In genomic region chr1:37946703-37947360, GRCh38 we compare ENCODE assay signal across 7 cellular contexts. TPM values are rescaled to one million over a fixed set of nuclear protein-coding genes. Genes with fewer than 3 reads are reported as not detected.
DNase-seq lines count a peak whose midpoint lies in the region; ATAC-seq and TF ChIP-seq lines count a peak whose summit lies in the region.

INPP5B (minus strand) TSS chr1:37947053; CDS start chr1:37946308, 745 bp downstream.

- POLR2A ChIA-PET in PC-9 (lab: Charles Lee; ENCODE audit: unreplicated experiment): interaction anchor here (0.5 kb wide), 1 partner anchor 11 kb away, joined by 3 read pairs; no protein-coding TSS in a partner anchor
- POLR2A ChIA-PET in naive thymus-derived CD8-positive, alpha-beta T cell (lab: Charles Lee): interaction anchor here (1.1 to 2.4 kb wide), 3 partner anchors 15 to 21 kb away, joined by 3 to 10 read pairs (median 5); no protein-coding TSS in a partner anchor

- peaks cover 9 to 25% (median 18%) of the 10 kb centered on the region in 4 donors for H3K4me1 Mint-ChIP-seq in naive thymus-derived CD8-positive, alpha-beta T cell
- H3K4me1 Mint-ChIP-seq in stimulated activated memory B cell treated with anti-CD40 and anti-IgM and Interleukin-4, amounts not matched to agents 10 μg/mL and 1 μg/mL and 100 μg/mL, for 72 hours: peaks cover 46% of the 10 kb centered on the region

- ATAC-seq in GM18517 (IDR thresholded peaks at IDR 0.05; ENCODE audit: unreplicated experiment) (peak; percentile 92), HG02938 (IDR thresholded peaks at IDR 0.05; ENCODE audit: unreplicated experiment) (peak; percentile 68)
- ATAC-seq in naive thymus-derived CD8-positive, alpha-beta T cell: peak; percentile 98 to 99
- ATAC-seq in stimulated activated memory B cell treated with anti-CD40 and anti-IgM and Interleukin-4, amounts not matched to agents 10 μg/mL and 1 μg/mL and 100 μg/mL, for 72 hours: peak; percentile 93

- H3K27me3 ChIP-seq in PC-9 (ENCODE audit: insufficient read depth, low read depth): no peaks in the 10 kb centered on the region

- no peaks in the 10 kb centered on the region for H4K20me1 ChIP-seq in PC-9 (ENCODE audit: insufficient read depth)

- peaks cover 7% of the 10 kb centered on the region; the same call in 1 of the 2 replicates for H3F3A ChIP-seq in PC-9 (ENCODE audit: insufficient read depth, low read depth)

- no peaks in the 10 kb centered on the region for H3K9me3 Mint-ChIP-seq in naive thymus-derived CD8-positive, alpha-beta T cell
- H3K9me3 Mint-ChIP-seq in stimulated activated memory B cell treated with anti-CD40 and anti-IgM and Interleukin-4, amounts not matched to agents 10 μg/mL and 1 μg/mL and 100 μg/mL, for 72 hours: no peaks in the 10 kb centered on the region

- H3K36me3 Mint-ChIP-seq in naive thymus-derived CD8-positive, alpha-beta T cell: peaks cover 0 to 10% (median 0%) of the 10 kb centered on the region in 3 donors
- H3K36me3 Mint-ChIP-seq in stimulated activated memory B cell treated with anti-CD40 and anti-IgM and Interleukin-4, amounts not matched to agents 10 μg/mL and 1 μg/mL and 100 μg/mL, for 72 hours: peaks cover 12% of the 10 kb centered on the region

- peak within 1 kb of the TSS; percentile 61 for H3K4me3 ChIP-seq in PC-9

- DNase-seq in PC-9 (peak in 1 of 2 experiments; percentile 62), activated T-helper 1 cell treated with Interleukin-2 at 50 U/mL for 16 hours (ENCODE audit: low read depth) (peak; percentile 25), fibroblast of peridontal ligament (ENCODE audit: extremely low read depth) (peak; percentile 90)
- DNase-seq in naive thymus-derived CD8-positive, alpha-beta T cell: peak; percentile 26 to 85 (median 60)

- H3K79me2 ChIP-seq in PC-9 (ENCODE audit: low read depth): no peaks in the 10 kb centered on the region

- H3K36me3 ChIP-seq in PC-9 (ENCODE audit: low read depth): no peaks in the 10 kb centered on the region

- intact Hi-C loops in PC-9 (cut with micrococcal nuclease; ENCODE audit: unreplicated experiment): no loop called here

- peak within 1 kb of the TSS; percentile 83 to 94 (median 90) for H3K27ac Mint-ChIP-seq in naive thymus-derived CD8-positive, alpha-beta T cell
- H3K27ac Mint-ChIP-seq in stimulated activated memory B cell treated with anti-CD40 and anti-IgM and Interleukin-4, amounts not matched to agents 10 μg/mL and 1 μg/mL and 100 μg/mL, for 72 hours: peak within 1 kb of the TSS; percentile 85

- peak within 1 kb of the TSS; percentile 88 to 97 (median 96) for H3K4me3 Mint-ChIP-seq in naive thymus-derived CD8-positive, alpha-beta T cell
- H3K4me3 Mint-ChIP-seq in stimulated activated memory B cell treated with anti-CD40 and anti-IgM and Interleukin-4, amounts not matched to agents 10 μg/mL and 1 μg/mL and 100 μg/mL, for 72 hours: peak within 1 kb of the TSS; percentile 89

- no TSS peak for BruUV-seq in PC-9 (replicated peaks; lab: Mats Ljungman, UMichigan)

- CTCF ChIA-PET in PC-9 (lab: Charles Lee): no interaction called here

- peak within 1 kb of the TSS; percentile 73 for H2AFZ ChIP-seq in PC-9

- TF ChIP-seq CTCF in PC-9 (conservative IDR thresholded peaks at IDR 0.05): no peak

- H3K27ac ChIP-seq in PC-9: no peak within 1 kb of the TSS; the same call in 1 of the 2 replicates

- no peaks in the 10 kb centered on the region for H3K9me2 ChIP-seq in PC-9 (ENCODE audit: insufficient read depth)

- H3K9me3 ChIP-seq in PC-9 (ENCODE audit: insufficient read depth, low read depth): no peaks in the 10 kb centered on the region

- no peaks in the 10 kb centered on the region for H3K27me3 Mint-ChIP-seq in naive thymus-derived CD8-positive, alpha-beta T cell
- no peaks in the 10 kb centered on the region for H3K27me3 Mint-ChIP-seq in stimulated activated memory B cell treated with anti-CD40 and anti-IgM and Interleukin-4, amounts not matched to agents 10 μg/mL and 1 μg/mL and 100 μg/mL, for 72 hours

- peak within 1 kb of the TSS; percentile 77 for H3K4me2 ChIP-seq in PC-9

- peaks cover 14% of the 10 kb centered on the region for H3K4me1 ChIP-seq in PC-9 (replicated peaks; ENCODE audit: insufficient read depth)

RNA-seq across cellular contexts. Expression of gene INPP5B, which starts in this region (rescaled TPM):
- total RNA-seq in PC-9 (2021): 26.7 and 28.1 TPM in 2 replicates
- 10 to 100 TPM; 40.8 to 46.7 TPM for total RNA-seq in naive thymus-derived CD8-positive, alpha-beta T cell
- 10 to 100 TPM; 11.3 to 22.0 (median 18.5) TPM for polyA plus RNA-seq in naive thymus-derived CD8-positive, alpha-beta T cell
